ENCODE assay signal across 21 cellular contexts in genomic region chr16:12398029-12398735, GRCh38.
DNase-seq lines count a peak whose midpoint lies in the region; ATAC-seq and TF ChIP-seq lines count a peak whose summit lies in the region.
"Had no signal": no experiment of that assay in that cellular context is flagged by ENCODE, and none has a peak within 500 bp of the region (broad histone marks: within the 10 kb centered on the region; RNA-seq: fewer than 3 reads in every experiment).

No MANE protein-coding gene starts in this region.

- H4K20me1 ChIP-seq in IMR-90 (ENCODE audit: insufficient read depth, low read length): no peaks in the 10 kb centered on the region

- CTCF ChIA-PET in A673 (lab: Charles Lee) (no interaction called here), IMR-90 (lab: Yijun Ruan, JAX) (no interaction called here)
- CTCF ChIA-PET in activated naive CD4-positive, alpha-beta T cell treated with anti-CD3 and anti-CD28 coated beads for 36 hours (lab: Charles Lee): no interaction called here

- no peak overlapping the region for H3K4me3 Mint-ChIP-seq in chondrocyte (ENCODE audit: unreplicated experiment)
- no peak overlapping the region for H3K4me3 Mint-ChIP-seq in activated naive CD4-positive, alpha-beta T cell treated with anti-CD3 and anti-CD28 coated beads for 36 hours
- H3K4me3 Mint-ChIP-seq: activated CD8-positive, alpha-beta T cell treated with anti-CD3 and anti-CD28 coated beads for 36 hours; effector memory CD8-positive, alpha-beta T cell; naive B cell had no signal

- TF ChIP-seq EP300 in sigmoid colon (IDR thresholded peaks at IDR 0.05): no peak

- H3K27ac Mint-ChIP-seq in chondrocyte (ENCODE audit: unreplicated experiment): no peak overlapping the region
- H3K27ac Mint-ChIP-seq in activated naive CD4-positive, alpha-beta T cell treated with anti-CD3 and anti-CD28 coated beads for 36 hours: no peak overlapping the region
- H3K27ac Mint-ChIP-seq: activated CD8-positive, alpha-beta T cell treated with anti-CD3 and anti-CD28 coated beads for 36 hours; effector memory CD8-positive, alpha-beta T cell had no signal

- H3K56ac ChIP-seq in IMR-90 (ENCODE audit: extremely low read depth, insufficient read depth, low read length): no peak overlapping the region

- H3K4me1 ChIP-seq in A673 (ENCODE audit: insufficient read depth, low read length, poor library complexity, severe bottlenecking): peaks cover 16% of the 10 kb centered on the region
- peaks cover 1% of the 10 kb centered on the region; the same call in 1 of the 2 replicates for H3K4me1 ChIP-seq in IMR-90 (ENCODE audit: control insufficient read depth, insufficient read depth, low read length)
- peaks cover 0 to 2% (median 0%) of the 10 kb centered on the region in 4 donors for H3K4me1 ChIP-seq in sigmoid colon
- H3K4me1 ChIP-seq: esophagus squamous epithelium had no signal

- H3K9me1 ChIP-seq in IMR-90 (ENCODE audit: insufficient read depth, low read length): peaks cover 3% of the 10 kb centered on the region; the same call in 1 of the 2 replicates

- H2AK5ac ChIP-seq in IMR-90 (ENCODE audit: low read depth, low read length): no peak overlapping the region

- H3K23ac ChIP-seq in IMR-90 (ENCODE audit: low read depth, low read length): no peak overlapping the region

- BruUV-seq in A673 (replicated peaks; lab: Mats Ljungman, UMichigan): no TSS peak
- BruUV-seq in IMR-90 (replicated peaks; lab: Mats Ljungman, UMichigan): no TSS peak

- H3K4me3 ChIP-seq in A673 (ENCODE audit: low read depth, low read length, poor library complexity, severe bottlenecking) (no peak overlapping the region), IMR-90 (ENCODE audit: insufficient read depth, low read depth, low read length) (no peak overlapping the region), sigmoid colon (no peak overlapping the region)
- H3K4me3 ChIP-seq: esophagus squamous epithelium, thyroid gland had no signal

- H3K4me1 Mint-ChIP-seq in chondrocyte (ENCODE audit: low read depth): peaks cover 10% of the 10 kb centered on the region
- H3K4me1 Mint-ChIP-seq in activated naive CD4-positive, alpha-beta T cell treated with anti-CD3 and anti-CD28 coated beads for 36 hours (ENCODE audit: low read depth): peaks cover 2% of the 10 kb centered on the region

- no peak overlapping the region for H2BK120ac ChIP-seq in IMR-90 (ENCODE audit: low read depth, low read length)

- no peak overlapping the region for H3K4me2 ChIP-seq in IMR-90 (ENCODE audit: low read depth, low read length)

- WGBS in IMR-90 (ENCODE audit: extremely low coverage in 2 of 2, insufficient read length in 1 of 2), 2 experiments: no CpG with 5 or more reads among the region's 7 CpGs
- WGBS in sigmoid colon, 2 donors: 83 to 93% methylated on average over 7 of the region's 7 CpGs

- H3K9me3 ChIP-seq in A673 (ENCODE audit: low read depth, low read length, poor library complexity, severe bottlenecking) (no peaks in the 10 kb centered on the region), IMR-90 (ENCODE audit: control insufficient read depth, insufficient read depth, low read length) (no peaks in the 10 kb centered on the region), sigmoid colon (no peaks in the 10 kb centered on the region)
- H3K9me3 ChIP-seq: esophagus squamous epithelium, thyroid gland had no signal

- no peak overlapping the region for H3K14ac ChIP-seq in IMR-90 (replicated peaks; ENCODE audit: low read depth, low read length)

- H3K27me3 ChIP-seq in A673 (replicated peaks; ENCODE audit: insufficient read depth, low read depth, low read length, poor library complexity): peaks cover 73% of the 10 kb centered on the region
- H3K27me3 ChIP-seq in IMR-90 (ENCODE audit: control insufficient read depth, insufficient read depth, low read length): no peaks in the 10 kb centered on the region
- H3K27me3 ChIP-seq in sigmoid colon: no peaks in the 10 kb centered on the region
- H3K27me3 ChIP-seq: esophagus squamous epithelium, thyroid gland had no signal

- H2BK5ac ChIP-seq in IMR-90 (ENCODE audit: low read depth, low read length, poor library complexity, severe bottlenecking): no peak overlapping the region

- in situ Hi-C loops in IMR-90 (cut with MboI; ENCODE audit: low sequenced_read_pairs): no loop called here

- peaks cover 7% of the 10 kb centered on the region for H3K36me3 Mint-ChIP-seq in chondrocyte (ENCODE audit: low read depth)
- H3K36me3 Mint-ChIP-seq in activated naive CD4-positive, alpha-beta T cell treated with anti-CD3 and anti-CD28 coated beads for 36 hours (ENCODE audit: low read depth): peaks cover 3% of the 10 kb centered on the region

- no peak overlapping the region for H4K91ac ChIP-seq in IMR-90 (ENCODE audit: insufficient read depth, low read depth, low read length)

- H4K5ac ChIP-seq in IMR-90 (ENCODE audit: low read depth, low read length): no peak overlapping the region

- TF ChIP-seq CTCF in A673 (conservative IDR thresholded peaks at IDR 0.05; ENCODE audit: low read depth, low read length): no peak
- no peak for TF ChIP-seq CTCF in IMR-90 (conservative IDR thresholded peaks at IDR 0.05; ENCODE audit: low read depth, low read length)
- TF ChIP-seq CTCF in chondrocyte (IDR thresholded peaks at IDR 0.05): peak; percentile 38
- TF ChIP-seq CTCF in sigmoid colon (IDR thresholded peaks at IDR 0.05): no peak

- POLR2A ChIA-PET in A673 (lab: Charles Lee; ENCODE audit: low non-redundant PET) (no interaction called here), IMR-90 (lab: Charles Lee; ENCODE audit: unreplicated experiment) (interaction anchor here (0.6 kb wide), 1 partner anchor 1861 kb away, joined by 3 read pairs; no protein-coding TSS in a partner anchor)

- H4K8ac ChIP-seq in IMR-90 (ENCODE audit: low read depth in 2 of 2, low read length in 2 of 2): no peak overlapping the region

- no peak overlapping the region for H2BK15ac ChIP-seq in IMR-90 (ENCODE audit: low read depth, low read length)

- no peak overlapping the region for H2AFZ ChIP-seq in IMR-90 (replicated peaks; ENCODE audit: low read length, poor library complexity)

- intact Hi-C loops in A673 (cut with micrococcal nuclease; ENCODE audit: unreplicated experiment): loop anchor here (1.0 kb wide), 1 partner anchor 8 kb away; no protein-coding TSS in a partner anchor
- intact Hi-C loops in IMR-90 (cut with micrococcal nuclease): loop anchor here (10.0 kb wide), 1 partner anchor 303 kb away; no protein-coding TSS in a partner anchor
- intact Hi-C loops in sigmoid colon (cut with DNase I): no loop called here
- intact Hi-C loops in activated naive CD4-positive, alpha-beta T cell treated with anti-CD3 and anti-CD28 coated beads for 36 hours (cut with micrococcal nuclease): no loop called here

- H3K4ac ChIP-seq in IMR-90 (ENCODE audit: low read depth, low read length): no peak overlapping the region

- no peak overlapping the region for H3K9ac ChIP-seq in IMR-90 (ENCODE audit: low read depth, low read length)

- TF ChIP-seq POLR2A in IMR-90 (IDR thresholded peaks at IDR 0.05; ENCODE audit: low read depth, low read length) (no peak), sigmoid colon (IDR thresholded peaks at IDR 0.05) (no peak)

- no peak for TF ChIP-seq RAD21 in IMR-90 (IDR thresholded peaks at IDR 0.05; ENCODE audit: low read length)

- H3K27me3 Mint-ChIP-seq in chondrocyte (ENCODE audit: low read depth): no peaks in the 10 kb centered on the region
- H3K27me3 Mint-ChIP-seq in activated naive CD4-positive, alpha-beta T cell treated with anti-CD3 and anti-CD28 coated beads for 36 hours (ENCODE audit: low read depth): no peaks in the 10 kb centered on the region
- H3K27me3 Mint-ChIP-seq: activated CD8-positive, alpha-beta T cell treated with anti-CD3 and anti-CD28 coated beads for 36 hours; effector memory CD8-positive, alpha-beta T cell; naive B cell had no signal

- H3K79me1 ChIP-seq in IMR-90 (ENCODE audit: low read depth in 1 of 2, low read length in 2 of 2): no peaks in the 10 kb centered on the region; a peak in 1 of 4 replicates

- no peak overlapping the region for H2BK20ac ChIP-seq in IMR-90 (ENCODE audit: low read depth, low read length)

- H3K36me3 ChIP-seq in A673 (ENCODE audit: insufficient read depth, low read length, poor library complexity, severe bottlenecking) (no peaks in the 10 kb centered on the region), IMR-90 (ENCODE audit: control insufficient read depth, insufficient read depth, low read length) (no peaks in the 10 kb centered on the region), sigmoid colon (peaks cover 0 to under 1% (median 0%) of the 10 kb centered on the region in 4 donors)
- H3K36me3 ChIP-seq: thyroid gland had no signal

- no peak overlapping the region for H3K18ac ChIP-seq in IMR-90 (ENCODE audit: low read depth, low read length)

- no peaks in the 10 kb centered on the region for H3K9me3 Mint-ChIP-seq in chondrocyte (ENCODE audit: low read depth)
- H3K9me3 Mint-ChIP-seq in activated naive CD4-positive, alpha-beta T cell treated with anti-CD3 and anti-CD28 coated beads for 36 hours: no peaks in the 10 kb centered on the region
- H3K9me3 Mint-ChIP-seq: activated CD8-positive, alpha-beta T cell treated with anti-CD3 and anti-CD28 coated beads for 36 hours; effector memory CD8-positive, alpha-beta T cell; naive B cell had no signal

- H3K27ac ChIP-seq in A673 (ENCODE audit: low read depth, low read length, poor library complexity, severe bottlenecking) (no peak overlapping the region), IMR-90 (ENCODE audit: insufficient read depth, low read length) (no peak overlapping the region), sigmoid colon (no peak overlapping the region)
- H3K27ac ChIP-seq: C4-2B, esophagus squamous epithelium, thyroid gland had no signal

- peak; percentile 73 for ATAC-seq in IMR-90 (ENCODE audit: low read depth)
- no peak for ATAC-seq in HG02870 (IDR thresholded peaks at IDR 0.05; ENCODE audit: unreplicated experiment)
- ATAC-seq: activated CD4-positive, CD25-positive, alpha-beta regulatory T cell treated with anti-CD3 and anti-CD28 coated beads, Interleukin-2, amount 50 U/mL, for 24 hours; activated CD8-positive, alpha-beta T cell treated with anti-CD3 and anti-CD28 coated beads for 36 hours; effector memory CD8-positive, alpha-beta T cell had no signal

- peak; percentile 89 for DNase-seq in A673 (ENCODE audit: low spot score)
- peak; percentile 51 for DNase-seq in IMR-90
- peak; percentile 39 for DNase-seq in NCI-H526 treated with DMSO at 0.1 percent for 48 hours (lab: John Stamatoyannopoulos, UW)
- DNase-seq in chondrocyte (ENCODE audit: low spot score): no peak
- DNase-seq in sigmoid colon: no peak
- DNase-seq in activated naive CD4-positive, alpha-beta T cell treated with anti-CD3 and anti-CD28 coated beads for 36 hours: no peak
- DNase-seq in stimulated activated CD4-positive, alpha-beta T cell treated with anti-CD3 and anti-CD28 coated beads, Interleukin-2, amount 100 ng/mL, for 48 hours: no peak
- DNase-seq: activated CD8-positive, alpha-beta T cell treated with anti-CD3 and anti-CD28 coated beads for 36 hours; activated T-cell treated with anti-CD3 and anti-CD28 coated beads, Interleukin-2, amount 50 U/mL, for 1 hour; effector memory CD8-positive, alpha-beta T cell; esophagus squamous epithelium; GF-D8; mesendoderm; naive B cell; NCI-H187 treated with DMSO at 0.1 percent for 48 hours; stimulated activated naive CD4-positive, alpha-beta T cell treated with Interleukin-2 at 50 U/mL for 16 hours; T1000 had no signal

- dilution Hi-C loops in IMR-90 (cut with HindIII; ENCODE audit: low sequenced_read_pairs, unreplicated experiment): no loop called here

- no peak overlapping the region for H2AK9ac ChIP-seq in IMR-90 (replicated peaks; ENCODE audit: low read depth, low read length, poor library complexity)

Comparison
In these comparisons a context has a peak if more than half of its experiments do, and no peak if none do; other contexts are left out.
1. DNase-seq: peak in A673 (single experiment), IMR-90 (single experiment) and NCI-H526 treated with DMSO at 0.1 percent for 48 hours (single experiment); none in chondrocyte (single experiment), sigmoid colon (single experiment), activated naive CD4-positive, alpha-beta T cell treated with anti-CD3 and anti-CD28 coated beads for 36 hours (single experiment) and stimulated activated CD4-positive, alpha-beta T cell treated with anti-CD3 and anti-CD28 coated beads, Interleukin-2, amount 100 ng/mL, for 48 hours (0 of 2).
2. intact Hi-C loops: an anchor here in A673 (1.0 kb wide) and IMR-90 (10.0 kb wide); none called in sigmoid colon and activated naive CD4-positive, alpha-beta T cell treated with anti-CD3 and anti-CD28 coated beads for 36 hours.